In genomic region chr12:28190321-28191017, GRCh38 we compare ENCODE assay signal across 8 cellular contexts. TPM values are rescaled to one million over a fixed set of nuclear protein-coding genes. Genes with fewer than 3 reads are reported as not detected.
DNase-seq lines count a peak whose midpoint lies in the region; ATAC-seq and TF ChIP-seq lines count a peak whose summit lies in the region.

A gene with protein sequence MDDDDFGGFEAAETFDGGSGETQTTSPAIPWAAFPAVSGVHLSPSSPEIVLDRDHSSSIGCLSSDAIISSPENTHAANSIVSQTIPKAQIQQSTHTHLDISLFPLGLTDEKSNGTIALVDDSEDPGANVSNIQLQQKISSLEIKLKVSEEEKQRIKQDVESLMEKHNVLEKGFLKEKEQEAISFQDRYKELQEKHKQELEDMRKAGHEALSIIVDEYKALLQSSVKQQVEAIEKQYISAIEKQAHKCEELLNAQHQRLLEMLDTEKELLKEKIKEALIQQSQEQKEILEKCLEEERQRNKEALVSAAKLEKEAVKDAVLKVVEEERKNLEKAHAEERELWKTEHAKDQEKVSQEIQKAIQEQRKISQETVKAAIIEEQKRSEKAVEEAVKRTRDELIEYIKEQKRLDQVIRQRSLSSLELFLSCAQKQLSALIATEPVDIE (plus strand): TSS chr12:28190456. CDS start chr12:28257216, 66,760 bp downstream.

- no peaks in the 10 kb centered on the region for H3K27me3 Mint-ChIP-seq in chondrocyte (ENCODE audit: low read depth)

- H3K4me3 Mint-ChIP-seq in chondrocyte (ENCODE audit: unreplicated experiment), result peak within 1 kb of the TSS; percentile 88

- peak; percentile 26 for TF ChIP-seq CTCF in chondrocyte (IDR thresholded peaks at IDR 0.05)

- peaks cover 2% of the 10 kb centered on the region for H3K36me3 Mint-ChIP-seq in chondrocyte (ENCODE audit: low read depth)

- H3K9me3 Mint-ChIP-seq in chondrocyte (ENCODE audit: low read depth), result peaks cover 23% of the 10 kb centered on the region

- ATAC-seq in GM19023 (IDR thresholded peaks at IDR 0.05; ENCODE audit: unreplicated experiment) (peak; percentile 96), HG03196 (IDR thresholded peaks at IDR 0.05; ENCODE audit: unreplicated experiment) (peak; percentile 90)

- peak within 1 kb of the TSS; percentile 98 for H3K27ac Mint-ChIP-seq in chondrocyte (ENCODE audit: unreplicated experiment)

- DNase-seq in AG08396 (ENCODE audit: low spot score), result peak; percentile 88
- peak; percentile 32 for DNase-seq in NCI-H510A (lab: John Stamatoyannopoulos, UW)
- peak; percentile 71 to 76 for DNase-seq in activated CD4-positive, alpha-beta T cell treated with anti-CD3 and anti-CD28 coated beads for 24 hours (ENCODE audit: low read depth in 2 of 2)
- peak; percentile 92 for DNase-seq in chondrocyte (ENCODE audit: low spot score)
- DNase-seq in kidney tubule cell (ENCODE audit: low spot score), result peak; percentile 87
- peak; percentile 74 for DNase-seq in stimulated activated CD4-positive, alpha-beta T cell treated with anti-CD3 and anti-CD28 coated beads, Interleukin-1b, Interleukin-23, amount 100 ng/mL, for 4 hours (ENCODE audit: low read depth in 2 of 2)

- H3K4me1 Mint-ChIP-seq in chondrocyte (ENCODE audit: low read depth), result peaks cover 24% of the 10 kb centered on the region

RNA-seq across cellular contexts. Expression of the gene that starts here (rescaled TPM):
- total RNA-seq in chondrocyte, result 17.7 to 21.1 TPM (median 18.5 TPM) in 3 replicates

Comparison
In these comparisons a context has a peak if more than half of its experiments do, and no peak if none do; other contexts are left out.
1. Peak in every context shown above with its lines: DNase-seq and ATAC-seq.
2. DNase-seq: peak in every context shown above with its lines; median percentile 92 in chondrocyte; 88 in AG08396; 87 in kidney tubule cell; 74 in stimulated activated CD4-positive, alpha-beta T cell treated with anti-CD3 and anti-CD28 coated beads, Interleukin-1b, Interleukin-23, amount 100 ng/mL, for 4 hours; 74 in activated CD4-positive, alpha-beta T cell treated with anti-CD3 and anti-CD28 coated beads for 24 hours; 32 in NCI-H510A.